ENCODE assay signal across 23 cellular contexts in the genomic region with DNA sequence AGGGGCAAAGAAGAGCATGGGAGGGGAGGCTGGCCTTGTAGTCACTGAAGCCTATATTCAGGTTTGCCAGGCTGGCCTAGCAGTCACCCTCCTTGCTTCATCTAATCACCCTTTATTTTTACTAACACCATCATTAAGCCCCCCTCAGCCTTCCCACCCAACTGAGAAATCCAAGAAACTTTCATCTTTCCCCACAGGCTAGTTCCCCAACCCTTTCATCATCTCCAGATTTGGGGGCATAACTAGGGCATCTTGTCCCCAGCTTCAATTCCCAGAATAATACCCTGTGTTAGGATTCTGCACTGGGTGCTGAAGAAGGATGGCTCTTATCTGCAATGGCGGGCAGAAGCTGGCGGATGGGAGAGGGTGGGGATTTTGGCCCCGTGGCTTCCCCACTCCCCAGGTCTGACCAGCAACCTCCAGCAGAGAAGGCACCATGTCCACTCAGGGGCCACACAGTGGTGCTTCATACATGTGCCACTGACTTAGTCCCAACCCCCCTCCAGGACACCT. TPM values are rescaled to one million over a fixed set of nuclear protein-coding genes. Genes with fewer than 3 reads are reported as not detected.
"Had no signal": no experiment of that assay in that cellular context is flagged by ENCODE, and none has a peak within 500 bp of the region (broad histone marks: within the 10 kb centered on the region; RNA-seq: fewer than 3 reads in every experiment).

No MANE protein-coding gene starts in this region.

- H3K27me3 ChIP-seq: adrenal gland, MG63, Peyer's patch had no signal

- H3K9me3 Mint-ChIP-seq: activated CD4-positive, alpha-beta memory T cell treated with anti-CD3 and anti-CD28 coated beads, Interleukin-2, amount 10 ng/mL, durations not matched to agents 7 days and 5 days; activated CD4-positive, alpha-beta T cell treated with anti-CD3 and anti-CD28 coated beads, Interleukin-2, amount 10 ng/mL, durations not matched to agents 7 days and 5 days had no signal

- H3K36me3 ChIP-seq: MG63 had no signal

- H3K9me3 ChIP-seq: adrenal gland, MG63, Peyer's patch had no signal

- H3K27ac Mint-ChIP-seq: activated CD4-positive, alpha-beta memory T cell treated with anti-CD3 and anti-CD28 coated beads, Interleukin-2, amount 10 ng/mL, durations not matched to agents 7 days and 5 days; activated naive CD8-positive, alpha-beta T cell; T-helper 1 cell treated with Interleukin-12 subunit alpha and Interleukin-12 subunit beta and Interleukin-4 antibody, amounts not matched to agents 30 μg/mL and 1 μg/mL, for 36 hours had no signal

- H3K4me1 ChIP-seq: adrenal gland had no signal

- H3K27ac ChIP-seq: adrenal gland, Peyer's patch, VCaP had no signal

- DNase-seq: activated CD4-positive, alpha-beta memory T cell treated with anti-CD3 and anti-CD28 coated beads, Interleukin-2, amount 10 ng/mL, durations not matched to agents 7 days and 5 days; activated CD4-positive, alpha-beta T cell treated with anti-CD3 and anti-CD28 coated beads, Interleukin-2, amount 10 ng/mL, durations not matched to agents 7 days and 5 days; activated CD4-positive, CD25-positive, alpha-beta regulatory T cell; activated effector memory CD4-positive, alpha-beta T cell treated with Interleukin-2 at 50 U/mL for 16 hours; activated naive CD4-positive, alpha-beta T cell; activated T-cell treated with anti-CD3 and anti-CD28 coated beads for 4 hours; adrenal gland; anterior cingulate cortex; cerebellar nuclear complex; MG63; NCI-H1105; NCI-H1436 treated with DMSO at 0.1 percent for 48 hours; NCI-H187; NCI-H2081; NCI-H510A treated with DMSO at 0.1 percent for 48 hours; NCI-H69; SHP77 treated with DMSO at 0.1 percent for 48 hours had no signal

- H3K4me3 Mint-ChIP-seq: activated CD4-positive, alpha-beta memory T cell treated with anti-CD3 and anti-CD28 coated beads, Interleukin-2, amount 10 ng/mL, durations not matched to agents 7 days and 5 days; activated CD4-positive, alpha-beta T cell treated with anti-CD3 and anti-CD28 coated beads, Interleukin-2, amount 10 ng/mL, durations not matched to agents 7 days and 5 days; activated naive CD8-positive, alpha-beta T cell; T-helper 1 cell treated with Interleukin-12 subunit alpha and Interleukin-12 subunit beta and Interleukin-4 antibody, amounts not matched to agents 30 μg/mL and 1 μg/mL, for 36 hours had no signal

- H3K4me3 ChIP-seq: adrenal gland, MG63, Peyer's patch had no signal

- H3K27me3 Mint-ChIP-seq: activated CD4-positive, alpha-beta memory T cell treated with anti-CD3 and anti-CD28 coated beads, Interleukin-2, amount 10 ng/mL, durations not matched to agents 7 days and 5 days; activated CD4-positive, alpha-beta T cell treated with anti-CD3 and anti-CD28 coated beads, Interleukin-2, amount 10 ng/mL, durations not matched to agents 7 days and 5 days; activated naive CD8-positive, alpha-beta T cell had no signal

RNA-seq across cellular contexts. Expression of a gene that starts 29.4 kb away (rescaled TPM):
- total RNA-seq: SK-MEL-5 had no signal

RNA-seq across cellular contexts. Expression of a gene that starts 29.7 kb away (rescaled TPM):
- total RNA-seq: activated CD4-positive, alpha-beta memory T cell treated with anti-CD3 and anti-CD28 coated beads, Interleukin-2, amount 10 ng/mL, durations not matched to agents 7 days and 5 days; activated CD4-positive, alpha-beta T cell treated with anti-CD3 and anti-CD28 coated beads, Interleukin-2, amount 10 ng/mL, durations not matched to agents 7 days and 5 days; activated CD8-positive, alpha-beta memory T cell treated with anti-CD3 and anti-CD28 coated beads for 36 hours; SK-MEL-5 had no signal
